Comparison of ENCODE assay signal across 11 cellular contexts in the genomic region with DNA sequence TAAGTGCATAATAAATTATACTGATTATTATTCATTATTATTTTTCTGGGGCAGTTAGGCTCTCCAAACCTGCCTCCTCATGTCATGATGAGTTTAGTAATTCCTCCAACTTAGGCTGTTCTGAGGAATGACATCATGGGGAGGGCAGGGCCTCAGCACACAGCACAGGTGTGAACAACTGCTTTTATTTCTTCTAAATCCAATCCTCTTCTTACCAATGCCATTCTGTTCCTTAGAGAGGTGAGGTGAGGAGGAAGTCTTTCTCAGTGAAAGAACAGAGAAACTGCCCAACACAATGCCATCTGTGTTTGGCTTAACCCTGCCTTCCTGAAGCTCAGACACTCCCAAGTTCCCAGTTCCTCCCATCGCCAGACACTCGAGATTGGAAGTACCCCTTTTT. TPM values are rescaled to one million over a fixed set of nuclear protein-coding genes. Genes with fewer than 3 reads are reported as not detected.
A peak's percentile ranks its signal among the peaks of the same experiment; 100 is the strongest.
DNase-seq lines count a peak whose midpoint lies in the region; ATAC-seq, FAIRE-seq and TF ChIP-seq lines count a peak whose summit lies in the region.
"Had no signal": no experiment of that assay in that cellular context is flagged by ENCODE, and none has a peak within 500 bp of the region (broad histone marks: within the 10 kb centered on the region; RNA-seq: fewer than 3 reads in every experiment).

No MANE protein-coding gene starts in this region.

- no peak overlapping the region for H3K4me2 ChIP-seq in astrocyte (ENCODE audit: low read length)
- no peak overlapping the region for H3K4me2 ChIP-seq in skeletal muscle satellite cell (ENCODE audit: low read length)

- H3K4me1 Mint-ChIP-seq in HFFc6 (ENCODE audit: low read depth), result peaks cover 50% of the 10 kb centered on the region
- peaks cover 45% of the 10 kb centered on the region for H3K4me1 Mint-ChIP-seq in astrocyte (ENCODE audit: low read depth, unreplicated experiment)

- H3K27me3 ChIP-seq in astrocyte (ENCODE audit: insufficient read depth, low read length), result no peaks in the 10 kb centered on the region
- no peaks in the 10 kb centered on the region for H3K27me3 ChIP-seq in iPS-20b (ENCODE audit: insufficient read depth, low read length)
- H3K27me3 ChIP-seq in skeletal muscle satellite cell (ENCODE audit: control insufficient read depth, insufficient read depth, low read length), result no peaks in the 10 kb centered on the region
- H3K27me3 ChIP-seq in prostate gland (replicated peaks; ENCODE audit: insufficient read depth), result no peaks in the 10 kb centered on the region
- H3K27me3 ChIP-seq: SJSA1 had no signal

- intact Hi-C loops in prostate gland (cut with DNase I), result no loop called here

- FAIRE-seq in astrocyte (lab: Jason Lieb, UNC), result no peak
- FAIRE-seq: kidney had no signal

- H3K27me3 Mint-ChIP-seq in HFFc6 (ENCODE audit: insufficient read depth) (peaks cover 12% of the 10 kb centered on the region), astrocyte (ENCODE audit: low read depth, unreplicated experiment) (no peaks in the 10 kb centered on the region)

- DNase-seq in HFFc6 (no peak), astrocyte (ENCODE audit: low read depth) (no peak), H4 (ENCODE audit: low spot score) (no peak), prostate gland (ENCODE audit: low spot score) (no peak), hypothalamus (lab: John Stamatoyannopoulos, UW) (no peak)
- DNase-seq: DMS 273 treated with DMSO at 0.1 percent for 48 hours, kidney had no signal

- H3K4me3 ChIP-seq in astrocyte (ENCODE audit: insufficient read depth, low read depth, low read length) (no peak overlapping the region), iPS-20b (ENCODE audit: low read length) (no peak overlapping the region), skeletal muscle satellite cell (ENCODE audit: low read length) (no peak overlapping the region), prostate gland (no peak overlapping the region)
- H3K4me3 ChIP-seq: SJSA1 had no signal

- peaks cover 25% of the 10 kb centered on the region for H4K20me1 ChIP-seq in astrocyte (ENCODE audit: insufficient read depth, low read length)

- H3K79me2 ChIP-seq in astrocyte (ENCODE audit: insufficient read depth, low read length), result peaks cover 19% of the 10 kb centered on the region

- no peak for ATAC-seq in GM21717 (IDR thresholded peaks at IDR 0.05; ENCODE audit: unreplicated experiment)

- TF ChIP-seq CTCF in HFFc6 (IDR thresholded peaks at IDR 0.05) (no peak), astrocyte (IDR thresholded peaks at IDR 0.05; ENCODE audit: insufficient read depth, low read depth, low read length) (no peak), prostate gland (IDR thresholded peaks at IDR 0.05) (no peak)

- H3K9me3 ChIP-seq in astrocyte (ENCODE audit: insufficient read depth, low read depth, low read length), result no peaks in the 10 kb centered on the region
- no peaks in the 10 kb centered on the region for H3K9me3 ChIP-seq in iPS-20b (ENCODE audit: insufficient read depth, low read depth, low read length)
- no peaks in the 10 kb centered on the region for H3K9me3 ChIP-seq in skeletal muscle satellite cell (replicated peaks; ENCODE audit: low read length)
- no peaks in the 10 kb centered on the region for H3K9me3 ChIP-seq in prostate gland
- H3K9me3 ChIP-seq: SJSA1 had no signal

- peaks cover 4% of the 10 kb centered on the region for H3K36me3 ChIP-seq in astrocyte (ENCODE audit: insufficient read depth, low read length)
- H3K36me3 ChIP-seq in iPS-20b (ENCODE audit: insufficient read depth, low read depth, low read length), result peaks cover 5% of the 10 kb centered on the region; the same call in 1 of the 2 replicates
- H3K36me3 ChIP-seq in skeletal muscle satellite cell (ENCODE audit: insufficient read depth, low read length), result peaks cover 39% of the 10 kb centered on the region
- H3K36me3 ChIP-seq in prostate gland, result no peaks in the 10 kb centered on the region

- H3K9ac ChIP-seq in astrocyte (ENCODE audit: low read length) (no peak overlapping the region), iPS-20b (ENCODE audit: low read depth, low read length) (0 out of 2 replicates have a peak overlapping the region, but pooled peaks have one; percentile 46), skeletal muscle satellite cell (ENCODE audit: low read depth, low read length) (peak overlapping the region; percentile 61)

- H3K4me1 ChIP-seq in astrocyte (ENCODE audit: insufficient read depth, low read length) (peaks cover 49% of the 10 kb centered on the region), iPS-20b (ENCODE audit: insufficient read depth, low read length) (peaks cover 35% of the 10 kb centered on the region), skeletal muscle satellite cell (ENCODE audit: control insufficient read depth, insufficient read depth, low read length) (peaks cover 50% of the 10 kb centered on the region), prostate gland (replicated peaks) (peaks cover 10% of the 10 kb centered on the region)

- H3K36me3 Mint-ChIP-seq in HFFc6 (ENCODE audit: low read depth) (peaks cover 28% of the 10 kb centered on the region), astrocyte (ENCODE audit: low read depth, unreplicated experiment) (peaks cover 22% of the 10 kb centered on the region)

- no peak for TF ChIP-seq POLR2A in prostate gland (IDR thresholded peaks at IDR 0.05)

- no peak overlapping the region for H3K27ac ChIP-seq in astrocyte (ENCODE audit: low read depth, low read length)
- no peak overlapping the region for H3K27ac ChIP-seq in iPS-20b (ENCODE audit: low read length)
- peak overlapping the region in 1 of 2 donors; percentile 63 for H3K27ac ChIP-seq in prostate gland
- H3K27ac ChIP-seq: SJSA1 had no signal

- H3K27ac Mint-ChIP-seq in HFFc6 (peak overlapping the region; percentile 97), astrocyte (ENCODE audit: unreplicated experiment) (no peak overlapping the region)

- no peak overlapping the region for H2AFZ ChIP-seq in astrocyte (ENCODE audit: low read depth, low read length)

- no peak overlapping the region for H3K4me3 Mint-ChIP-seq in HFFc6
- H3K4me3 Mint-ChIP-seq in astrocyte (ENCODE audit: unreplicated experiment), result peak overlapping the region; percentile 55

- H3K9me3 Mint-ChIP-seq in HFFc6 (peaks cover 3% of the 10 kb centered on the region; the same call in 1 of the 2 replicates), astrocyte (ENCODE audit: unreplicated experiment) (no peaks in the 10 kb centered on the region)

- 21% methylated on average over 2 of the region's 2 CpGs for WGBS in prostate gland

RNA-seq across cellular contexts. Expression of a gene that starts 45.4 kb away (rescaled TPM):
- 10 to 100 TPM; 84.4 to 99.7 (median 93.1) TPM for total RNA-seq in HFFc6 (2021; fragmentation: NEBNext Ultra II Directional; extraction: Animal tissue kit (Norgen Biotek cat#: 25700))
- total RNA-seq in astrocyte (86.9 and 88.0 TPM in 2 replicates), prostate gland (10 to 100 TPM; 42.0 to 63.6 TPM)
- 17.2 and 18.6 TPM in 2 replicates for total RNA-seq in skeletal muscle satellite cell (2012; rRNA removed)
- total RNA-seq in H4 (2014; rRNA removed; shearing (Covaris generic)), result 7.9 and 9.5 TPM in 2 replicates
